ENCODE assay signal across 25 cellular contexts in the genomic region with DNA sequence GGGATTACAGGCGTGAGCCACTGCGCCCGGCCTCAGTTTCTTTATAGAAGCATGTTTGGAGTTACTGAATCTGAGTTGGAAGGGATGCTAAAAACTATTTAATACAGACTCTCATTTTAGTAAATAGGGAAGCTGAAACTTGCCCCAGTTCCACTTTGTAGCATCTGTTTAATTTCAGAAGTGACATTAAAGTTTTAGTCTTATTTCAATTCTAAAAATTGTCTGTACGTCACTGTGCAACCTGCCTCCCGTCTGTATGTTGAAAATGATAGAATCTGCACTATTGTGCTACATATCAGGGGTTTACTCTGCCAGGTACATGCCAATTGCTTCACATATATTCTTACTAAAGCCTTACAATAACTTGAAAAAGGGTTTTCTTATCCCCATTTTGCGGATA.
"Had no signal": no experiment of that assay in that cellular context is flagged by ENCODE, and none has a peak within 500 bp of the region (broad histone marks: within the 10 kb centered on the region; RNA-seq: fewer than 3 reads in every experiment).

No MANE protein-coding gene starts in this region.

- DNase-seq: dermis blood vessel endothelial cell; esophagus squamous epithelium; foreskin fibroblast; immature natural killer cell; left ventricle myocardium inferior; mesendoderm; naive thymus-derived CD4-positive, alpha-beta T cell; nephron progenitor cell; psoas muscle; retina; spleen; stimulated activated CD4-positive, alpha-beta T cell treated with anti-CD3 and anti-CD28 coated beads, Interleukin-15, amount 100 ng/mL, for 24 hours; stimulated activated CD4-positive, alpha-beta T cell treated with anti-CD3 and anti-CD28 coated beads, Interleukin-1b, Interleukin-23, amount 100 ng/mL, for 48 hours; stimulated activated CD4-positive, alpha-beta T cell treated with anti-CD3 and anti-CD28 coated beads, Interleukin-4, amount 100 ng/mL, for 24 hours; stomach; substantia nigra; transverse colon had no signal

- H3K4me3 ChIP-seq: esophagus squamous epithelium, gastroesophageal sphincter, left ventricle myocardium inferior, lung, psoas muscle, spleen, stomach, thoracic aorta, transverse colon had no signal

- ATAC-seq: gastroesophageal sphincter; naive thymus-derived CD4-positive, alpha-beta T cell; psoas muscle; sciatic nerve; stimulated activated memory B cell treated with anti-CD40 and anti-IgM and Interleukin-4, amounts not matched to agents 10 μg/mL and 1 μg/mL and 100 μg/mL, for 72 hours had no signal

- H3K27me3 ChIP-seq: esophagus squamous epithelium, gastroesophageal sphincter, spleen, stomach, transverse colon had no signal

- FAIRE-seq: colon, keratinocyte had no signal

- H2AFZ ChIP-seq: parathyroid adenoma had no signal

- H3K9ac ChIP-seq: parathyroid adenoma had no signal

- H3K9me3 ChIP-seq: esophagus squamous epithelium, gastroesophageal sphincter, left ventricle myocardium inferior, psoas muscle, spleen, stomach, thoracic aorta, transverse colon had no signal

- H3K4me3 Mint-ChIP-seq: immature natural killer cell; nephron progenitor cell; stimulated activated memory B cell treated with anti-CD40 and anti-IgM and Interleukin-4, amounts not matched to agents 10 μg/mL and 1 μg/mL and 100 μg/mL, for 72 hours had no signal

- H3K27ac Mint-ChIP-seq: naive thymus-derived CD4-positive, alpha-beta T cell; stimulated activated memory B cell treated with anti-CD40 and anti-IgM and Interleukin-4, amounts not matched to agents 10 μg/mL and 1 μg/mL and 100 μg/mL, for 72 hours had no signal

- H3K27me3 Mint-ChIP-seq: naive thymus-derived CD4-positive, alpha-beta T cell; stimulated activated memory B cell treated with anti-CD40 and anti-IgM and Interleukin-4, amounts not matched to agents 10 μg/mL and 1 μg/mL and 100 μg/mL, for 72 hours had no signal

- H3K4me1 ChIP-seq: esophagus squamous epithelium, gastroesophageal sphincter, psoas muscle had no signal

- H3K27ac ChIP-seq: esophagus squamous epithelium, gastroesophageal sphincter, left ventricle myocardium inferior, parathyroid adenoma, psoas muscle, stomach, thoracic aorta, transverse colon had no signal

- H3K9me3 Mint-ChIP-seq: immature natural killer cell had no signal

- H3K36me3 ChIP-seq: gastroesophageal sphincter, left ventricle myocardium inferior, stomach, thoracic aorta, transverse colon had no signal
